8 cellular contexts compared by ENCODE assay signal in the genomic region with DNA sequence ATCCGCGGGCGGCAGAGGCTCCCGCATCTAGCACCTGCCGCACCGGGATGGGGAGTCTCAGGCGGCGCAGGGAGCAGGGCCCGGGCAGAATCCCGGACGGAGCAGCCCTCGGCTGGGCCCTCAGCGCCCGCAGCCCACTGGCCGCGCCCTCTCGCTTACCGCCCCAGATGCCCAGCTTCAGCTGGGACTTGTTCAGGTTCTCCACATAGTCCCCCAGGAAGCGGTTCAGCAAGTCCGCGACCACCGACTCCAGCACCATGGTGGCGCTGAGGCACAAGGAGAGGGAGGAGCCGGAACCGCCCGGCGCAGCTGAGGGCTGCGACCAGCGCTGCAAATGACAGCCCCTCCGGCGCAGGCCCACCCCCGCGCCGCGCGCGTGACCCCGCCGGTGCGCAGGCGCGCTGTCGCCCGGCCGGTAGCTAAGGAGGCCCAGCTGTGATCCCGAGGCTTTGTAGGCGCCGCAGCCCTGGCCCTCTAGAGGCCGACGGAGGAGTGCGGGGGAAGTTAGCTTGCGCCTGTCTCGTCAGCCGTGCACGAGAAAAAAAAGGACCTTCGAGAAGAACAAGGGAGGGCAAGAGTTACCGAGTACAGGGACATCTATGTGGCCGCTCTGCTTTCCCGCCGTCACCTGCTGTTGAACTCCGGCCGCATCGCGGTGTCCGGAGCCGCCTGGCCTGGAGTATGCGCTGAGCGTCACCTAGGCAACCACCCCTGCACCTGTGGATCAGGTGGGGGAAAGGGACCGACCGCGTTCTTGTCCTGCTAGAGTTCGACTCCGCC. TPM values are rescaled to one million over a fixed set of nuclear protein-coding genes. Genes with fewer than 3 reads are reported as not detected.
DNase-seq lines count a peak whose midpoint lies in the region; ATAC-seq and TF ChIP-seq lines count a peak whose summit lies in the region.

A gene with protein sequence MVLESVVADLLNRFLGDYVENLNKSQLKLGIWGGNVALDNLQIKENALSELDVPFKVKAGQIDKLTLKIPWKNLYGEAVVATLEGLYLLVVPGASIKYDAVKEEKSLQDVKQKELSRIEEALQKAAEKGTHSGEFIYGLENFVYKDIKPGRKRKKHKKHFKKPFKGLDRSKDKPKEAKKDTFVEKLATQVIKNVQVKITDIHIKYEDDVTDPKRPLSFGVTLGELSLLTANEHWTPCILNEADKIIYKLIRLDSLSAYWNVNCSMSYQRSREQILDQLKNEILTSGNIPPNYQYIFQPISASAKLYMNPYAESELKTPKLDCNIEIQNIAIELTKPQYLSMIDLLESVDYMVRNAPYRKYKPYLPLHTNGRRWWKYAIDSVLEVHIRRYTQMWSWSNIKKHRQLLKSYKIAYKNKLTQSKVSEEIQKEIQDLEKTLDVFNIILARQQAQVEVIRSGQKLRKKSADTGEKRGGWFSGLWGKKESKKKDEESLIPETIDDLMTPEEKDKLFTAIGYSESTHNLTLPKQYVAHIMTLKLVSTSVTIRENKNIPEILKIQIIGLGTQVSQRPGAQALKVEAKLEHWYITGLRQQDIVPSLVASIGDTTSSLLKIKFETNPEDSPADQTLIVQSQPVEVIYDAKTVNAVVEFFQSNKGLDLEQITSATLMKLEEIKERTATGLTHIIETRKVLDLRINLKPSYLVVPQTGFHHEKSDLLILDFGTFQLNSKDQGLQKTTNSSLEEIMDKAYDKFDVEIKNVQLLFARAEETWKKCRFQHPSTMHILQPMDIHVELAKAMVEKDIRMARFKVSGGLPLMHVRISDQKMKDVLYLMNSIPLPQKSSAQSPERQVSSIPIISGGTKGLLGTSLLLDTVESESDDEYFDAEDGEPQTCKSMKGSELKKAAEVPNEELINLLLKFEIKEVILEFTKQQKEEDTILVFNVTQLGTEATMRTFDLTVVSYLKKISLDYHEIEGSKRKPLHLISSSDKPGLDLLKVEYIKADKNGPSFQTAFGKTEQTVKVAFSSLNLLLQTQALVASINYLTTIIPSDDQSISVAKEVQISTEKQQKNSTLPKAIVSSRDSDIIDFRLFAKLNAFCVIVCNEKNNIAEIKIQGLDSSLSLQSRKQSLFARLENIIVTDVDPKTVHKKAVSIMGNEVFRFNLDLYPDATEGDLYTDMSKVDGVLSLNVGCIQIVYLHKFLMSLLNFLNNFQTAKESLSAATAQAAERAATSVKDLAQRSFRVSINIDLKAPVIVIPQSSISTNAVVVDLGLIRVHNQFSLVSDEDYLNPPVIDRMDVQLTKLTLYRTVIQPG (N-terminal part only) (minus strand): TSS at position 332 of the 780 bp plus-strand sequence. CDS start 73 bp downstream, at position 259.

- TF ChIP-seq CTCF in OCI-LY7 (conservative IDR thresholded peaks at IDR 0.05; ENCODE audit: low read length) (peak; percentile 79), epithelial cell of esophagus (IDR thresholded peaks at IDR 0.05; ENCODE audit: insufficient read depth, low read depth, low read length, missing control alignments) (peak; percentile 68)

- peak within 1 kb of the TSS; percentile 90 for H3K4me3 ChIP-seq in OCI-LY7 (ENCODE audit: low read depth, low read length, poor library complexity, severe bottlenecking)
- peak within 1 kb of the TSS; percentile 78 for H3K4me3 ChIP-seq in epithelial cell of esophagus (ENCODE audit: low read length)

- H3K79me2 ChIP-seq in OCI-LY7 (ENCODE audit: insufficient read depth, low read depth, low read length): peaks cover 34% of the 10 kb centered on the region

- H4K20me1 ChIP-seq in OCI-LY7 (ENCODE audit: insufficient read depth, low read length): peaks cover 10% of the 10 kb centered on the region; the same call in 1 of the 2 replicates

- peaks cover 6% of the 10 kb centered on the region; the same call in 1 of the 2 replicates for H3K36me3 ChIP-seq in OCI-LY7 (ENCODE audit: insufficient read depth, low read length)

- POLR2A ChIA-PET in OCI-LY7 (lab: Charles Lee): interaction anchor here (0.6 to 2.0 kb wide), 2 partner anchors 33 to 89 kb away, joined by 3 to 5 read pairs; no protein-coding TSS in a partner anchor

- H3K4me2 ChIP-seq in OCI-LY7 (ENCODE audit: low read length): peak within 1 kb of the TSS; percentile 75

- intact Hi-C loops in OCI-LY7 (cut with micrococcal nuclease; ENCODE audit: unreplicated experiment): no loop called here

- ATAC-seq in GM21515 (IDR thresholded peaks at IDR 0.05; ENCODE audit: unreplicated experiment): peak; percentile 82

- peak; percentile 91 for DNase-seq in DMS114 treated with DMSO at 0.1 percent for 48 hours (lab: John Stamatoyannopoulos, UW; ENCODE audit: unreplicated experiment)
- DNase-seq in HuH-7 (ENCODE audit: low spot score): peak; percentile 90
- peak; percentile 95 for DNase-seq in OCI-LY7 (ENCODE audit: low spot score)
- peak; percentile 87 for DNase-seq in activated T-cell treated with anti-CD3 and anti-CD28 coated beads for 24 hours (ENCODE audit: low read depth)
- DNase-seq in epithelial cell of esophagus (ENCODE audit: low read depth): peak; percentile 89
- DNase-seq in mucosa of gallbladder (ENCODE audit: low spot score): peak; percentile 94
- peak; percentile 70 to 84 for DNase-seq in stimulated activated CD8-positive, alpha-beta memory T cell treated with anti-CD3 and anti-CD28 coated beads, Interleukin-4, amount 100 ng/mL, for 4 hours (ENCODE audit: low read depth in 2 of 2, low spot score in 1 of 2)

- peaks cover 25% of the 10 kb centered on the region for H3K4me1 ChIP-seq in OCI-LY7 (ENCODE audit: insufficient read depth, low read length, poor library complexity, severe bottlenecking)

- H3K9me2 ChIP-seq in OCI-LY7 (ENCODE audit: insufficient read depth, low read length): no peaks in the 10 kb centered on the region

- CTCF ChIA-PET in OCI-LY7 (lab: Charles Lee; ENCODE audit: unreplicated experiment): interaction anchor here (1.1 to 1.4 kb wide), 2 partner anchors 94 to 226 kb away, joined by 3 read pairs; no protein-coding TSS in a partner anchor

- no TSS peak for BruUV-seq in OCI-LY7 (replicated peaks; lab: Mats Ljungman, UMichigan)

- peak within 1 kb of the TSS; percentile 92 for H2AFZ ChIP-seq in OCI-LY7 (ENCODE audit: low read length)

- no peaks in the 10 kb centered on the region for H3K9me3 ChIP-seq in OCI-LY7 (ENCODE audit: low read length)

- H3K27ac ChIP-seq in OCI-LY7 (ENCODE audit: low read depth, low read length, poor library complexity, severe bottlenecking): peak within 1 kb of the TSS; percentile 73

RNA-seq across cellular contexts. Expression of the gene that starts here (rescaled TPM):
- 30.9 and 44.4 TPM in 2 replicates for total RNA-seq in OCI-LY7 (2014; rRNA removed; shearing (Covaris generic))
- total RNA-seq in OCI-LY7 (2022) (60.6 and 66.8 TPM in 2 replicates), mucosa of gallbladder (65.6 TPM)

Comparison
In these comparisons a context has a peak if more than half of its experiments do, and no peak if none do; other contexts are left out.
1. Peak in every context shown above with its lines: DNase-seq, ATAC-seq, H3K4me3 ChIP-seq and H3K27ac ChIP-seq.